8 cellular contexts compared by ENCODE assay signal in the genomic region with DNA sequence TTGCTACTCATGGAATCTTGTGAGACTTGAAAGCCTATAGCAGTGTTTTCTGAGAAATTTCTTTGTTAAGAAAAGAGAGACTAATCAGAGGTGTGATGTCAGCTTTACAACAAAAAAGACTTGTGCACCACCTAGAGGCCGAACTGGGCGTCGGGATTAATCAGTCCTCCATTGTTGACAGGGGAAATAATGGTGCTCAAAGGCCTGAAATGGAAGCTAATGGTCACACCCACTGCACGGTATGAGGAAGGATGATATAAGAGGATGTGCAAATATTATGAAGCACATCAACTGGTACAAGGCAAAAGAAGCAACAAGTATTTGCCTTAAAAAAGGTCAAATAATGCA.
DNase-seq lines count a peak whose midpoint lies in the region; ATAC-seq, FAIRE-seq and TF ChIP-seq lines count a peak whose summit lies in the region.

No MANE protein-coding gene starts in this region.

- DNase-seq in DMS153 (lab: John Stamatoyannopoulos, UW) (peak; percentile 67), NCI-H2029 (lab: John Stamatoyannopoulos, UW) (peak; percentile 67), foreskin keratinocyte (peak; percentile 52 to 74), pons (ENCODE audit: low spot score) (peak; percentile 71), epidermal melanocyte (ENCODE audit: insufficient read length, low spot score) (no peak)

- no peak overlapping the region for H3K27ac ChIP-seq in foreskin keratinocyte

- peak; percentile 93 for TF ChIP-seq CTCF in foreskin keratinocyte (conservative IDR thresholded peaks at IDR 0.05)

- ATAC-seq in GM19025 (IDR thresholded peaks at IDR 0.05; ENCODE audit: low read depth, unreplicated experiment): peak; percentile 92
- peak; percentile 97 for ATAC-seq in HG03095 (IDR thresholded peaks at IDR 0.05; ENCODE audit: unreplicated experiment)
- ATAC-seq in foreskin keratinocyte: peak; percentile 98

- no peaks in the 10 kb centered on the region for H3K4me1 ChIP-seq in foreskin keratinocyte

- peak; percentile 78 for FAIRE-seq in TTC549 (lab: Jason Lieb, UNC)

- H3K27me3 ChIP-seq in foreskin keratinocyte: no peaks in the 10 kb centered on the region
